Comparison of ENCODE assay signal across 33 cellular contexts in the genomic region with DNA sequence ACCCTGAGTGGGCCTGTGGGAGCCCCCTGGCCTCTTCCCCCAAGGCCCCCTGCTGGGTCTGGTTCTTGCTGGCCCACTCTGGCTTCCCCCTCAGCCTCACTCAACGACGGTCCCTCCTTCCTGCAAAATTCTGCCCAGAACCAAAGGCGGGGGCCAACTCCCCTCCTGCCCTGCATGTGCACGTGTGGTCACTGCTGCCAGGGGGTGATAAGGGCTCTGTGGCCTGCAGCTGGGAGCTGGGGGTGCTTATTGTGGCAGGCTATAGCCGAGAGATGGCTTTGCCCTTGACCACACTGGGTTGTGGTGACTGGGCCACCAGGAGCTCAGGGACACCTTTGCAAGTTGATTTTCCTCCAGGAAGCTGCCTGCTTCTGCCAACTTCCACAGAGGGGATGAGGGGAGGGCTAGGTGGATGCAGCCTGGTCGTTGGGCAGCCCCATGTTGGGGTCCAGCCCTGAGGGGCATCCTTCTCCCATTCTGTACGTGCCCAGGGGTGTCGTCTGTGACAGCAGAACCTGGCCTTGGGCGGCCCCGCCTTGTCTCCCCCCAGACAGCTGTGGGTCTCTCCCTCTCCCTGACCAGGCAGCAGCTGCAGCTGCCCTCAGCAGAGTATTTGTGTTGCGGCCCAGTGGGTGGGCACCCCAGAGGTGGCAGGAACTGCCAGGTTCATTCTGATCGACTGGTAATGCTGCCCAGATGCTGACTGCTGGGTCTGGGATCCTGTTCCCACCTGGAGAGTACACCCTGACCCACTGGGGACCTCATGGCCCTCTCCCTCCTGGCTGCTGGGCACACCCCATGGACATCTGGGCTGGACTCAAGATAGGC. TPM values are rescaled to one million over a fixed set of nuclear protein-coding genes. Genes with fewer than 3 reads are reported as not detected.
A peak's percentile ranks its signal among the peaks of the same experiment; 100 is the strongest.
DNase-seq lines count a peak whose midpoint lies in the region; ATAC-seq, FAIRE-seq and TF ChIP-seq lines count a peak whose summit lies in the region.
"Had no signal": no experiment of that assay in that cellular context is flagged by ENCODE, and none has a peak within 500 bp of the region (broad histone marks: within the 10 kb centered on the region; RNA-seq: fewer than 3 reads in every experiment).

No MANE protein-coding gene starts in this region.

- no peak overlapping the region for H3K4me3 Mint-ChIP-seq in stimulated activated effector memory CD8-positive, alpha-beta T cell treated with anti-CD3 and anti-CD28 coated beads, Interleukin-12 subunit alpha, Interleukin-12 subunit beta, amount 100 ng/mL, for 72 hours
- no peak overlapping the region for H3K4me3 Mint-ChIP-seq in activated naive CD8-positive, alpha-beta T cell treated with anti-CD3 and anti-CD28 coated beads, Interleukin-2, amount 50 U/mL, for 24 hours
- H3K4me3 Mint-ChIP-seq: central memory CD8-positive, alpha-beta T cell; naive B cell; stimulated activated memory B cell treated with anti-CD40 and anti-IgM and Interleukin-4, amounts not matched to agents 10 μg/mL and 1 μg/mL and 100 μg/mL, for 72 hours; T-helper 1 cell treated with Interleukin-12 subunit alpha and Interleukin-12 subunit beta and Interleukin-4 antibody, amounts not matched to agents 30 μg/mL and 1 μg/mL, for 36 hours; WTC11 had no signal

- no peak overlapping the region for H3K9ac ChIP-seq in HepG2 (ENCODE audit: insufficient read depth, low read depth, low read length)
- H3K9ac ChIP-seq: SK-N-SH had no signal

- H3K4me1 Mint-ChIP-seq in stimulated activated effector memory CD8-positive, alpha-beta T cell treated with anti-CD3 and anti-CD28 coated beads, Interleukin-12 subunit alpha, Interleukin-12 subunit beta, amount 100 ng/mL, for 72 hours: peaks cover 60% of the 10 kb centered on the region
- peaks cover 42% of the 10 kb centered on the region for H3K4me1 Mint-ChIP-seq in activated naive CD8-positive, alpha-beta T cell treated with anti-CD3 and anti-CD28 coated beads, Interleukin-2, amount 50 U/mL, for 24 hours

- H3K9me3 ChIP-seq in HepG2 (ENCODE audit: low read length) (no peaks in the 10 kb centered on the region), right lobe of liver (no peaks in the 10 kb centered on the region)
- H3K9me3 ChIP-seq: Caco-2, left lung, prostate gland, sigmoid colon, SK-N-SH had no signal

- H4K20me1 ChIP-seq in HepG2 (ENCODE audit: insufficient read depth, low read length): peaks cover 3% of the 10 kb centered on the region; the same call in 1 of the 2 replicates

- ATAC-seq in HepG2 (no peak), right lobe of liver (no peak), HG03175 (IDR thresholded peaks at IDR 0.05; ENCODE audit: unreplicated experiment) (no peak)
- ATAC-seq in stimulated activated effector memory CD8-positive, alpha-beta T cell treated with anti-CD3 and anti-CD28 coated beads, Interleukin-12 subunit alpha, Interleukin-12 subunit beta, amount 100 ng/mL, for 72 hours: no peak
- ATAC-seq in activated naive CD8-positive, alpha-beta T cell treated with anti-CD3 and anti-CD28 coated beads, Interleukin-2, amount 50 U/mL, for 24 hours: no peak
- ATAC-seq: left lung; stimulated activated memory B cell treated with anti-CD40 and anti-IgM and Interleukin-4, amounts not matched to agents 10 μg/mL and 1 μg/mL and 100 μg/mL, for 72 hours had no signal

- POLR2A ChIA-PET in HepG2 (lab: Yijun Ruan, JAX): interaction anchor here (1.0 to 1.9 kb wide), 2 partner anchors 14 to 18 kb away, joined by 3 to 8 read pairs; no protein-coding TSS in a partner anchor

- H3K27ac ChIP-seq in HepG2 (ENCODE audit: extremely low read length, insufficient read depth, low read length): no peak overlapping the region
- H3K27ac ChIP-seq in right lobe of liver: no peak overlapping the region
- H3K27ac ChIP-seq: left lung, prostate gland, sigmoid colon had no signal

- peaks cover 78% of the 10 kb centered on the region for H3K36me3 Mint-ChIP-seq in stimulated activated effector memory CD8-positive, alpha-beta T cell treated with anti-CD3 and anti-CD28 coated beads, Interleukin-12 subunit alpha, Interleukin-12 subunit beta, amount 100 ng/mL, for 72 hours
- peaks cover 4% of the 10 kb centered on the region for H3K36me3 Mint-ChIP-seq in activated naive CD8-positive, alpha-beta T cell treated with anti-CD3 and anti-CD28 coated beads, Interleukin-2, amount 50 U/mL, for 24 hours (ENCODE audit: low read depth)
- H3K36me3 Mint-ChIP-seq: naive B cell, WTC11 had no signal

- DNase-seq in HepG2 (ENCODE audit: low spot score) (no peak), right lobe of liver (no peak), NB4 (ENCODE audit: low read depth) (peak; percentile 35), UCSD-AML1 (lab: John Stamatoyannopoulos, UW; ENCODE audit: unreplicated experiment) (peak; percentile 66), HT-29 (ENCODE audit: low spot score) (no peak)
- DNase-seq in stimulated activated effector memory CD8-positive, alpha-beta T cell treated with anti-CD3 and anti-CD28 coated beads, Interleukin-12 subunit alpha, Interleukin-12 subunit beta, amount 100 ng/mL, for 72 hours (ENCODE audit: low spot score in 2 of 2): no peak
- DNase-seq in activated naive CD8-positive, alpha-beta T cell treated with anti-CD3 and anti-CD28 coated beads, Interleukin-2, amount 50 U/mL, for 24 hours: no peak
- DNase-seq: ACHN; activated CD4-positive, alpha-beta T cell treated with anti-CD3 and anti-CD28 coated beads, Interleukin-2, amount 50 U/mL, for 4 hours; activated gamma-delta T cell; Caco-2; HCEC 1CT; IMR-90; left lung; mesendoderm; naive B cell; NCI-H1105; NCI-H2029 treated with DMSO at 0.1 percent for 48 hours; NCI-H2227 treated with DMSO at 0.1 percent for 48 hours; sigmoid colon; SK-N-SH; stimulated activated CD4-positive, alpha-beta T cell treated with anti-CD3 and anti-CD28 coated beads, Interleukin-4, amount 100 ng/mL, for 24 hours had no signal

- H3K9me3 Mint-ChIP-seq in stimulated activated effector memory CD8-positive, alpha-beta T cell treated with anti-CD3 and anti-CD28 coated beads, Interleukin-12 subunit alpha, Interleukin-12 subunit beta, amount 100 ng/mL, for 72 hours: no peaks in the 10 kb centered on the region
- no peaks in the 10 kb centered on the region for H3K9me3 Mint-ChIP-seq in activated naive CD8-positive, alpha-beta T cell treated with anti-CD3 and anti-CD28 coated beads, Interleukin-2, amount 50 U/mL, for 24 hours
- H3K9me3 Mint-ChIP-seq: central memory CD8-positive, alpha-beta T cell; naive B cell; stimulated activated memory B cell treated with anti-CD40 and anti-IgM and Interleukin-4, amounts not matched to agents 10 μg/mL and 1 μg/mL and 100 μg/mL, for 72 hours; T-helper 1 cell treated with Interleukin-12 subunit alpha and Interleukin-12 subunit beta and Interleukin-4 antibody, amounts not matched to agents 30 μg/mL and 1 μg/mL, for 36 hours; WTC11 had no signal

- peak overlapping the region; percentile 79 for H3K27ac Mint-ChIP-seq in stimulated activated effector memory CD8-positive, alpha-beta T cell treated with anti-CD3 and anti-CD28 coated beads, Interleukin-12 subunit alpha, Interleukin-12 subunit beta, amount 100 ng/mL, for 72 hours
- no peak overlapping the region for H3K27ac Mint-ChIP-seq in activated naive CD8-positive, alpha-beta T cell treated with anti-CD3 and anti-CD28 coated beads, Interleukin-2, amount 50 U/mL, for 24 hours
- H3K27ac Mint-ChIP-seq: stimulated activated memory B cell treated with anti-CD40 and anti-IgM and Interleukin-4, amounts not matched to agents 10 μg/mL and 1 μg/mL and 100 μg/mL, for 72 hours had no signal

- no TSS peak for BruUV-seq in HepG2 (replicated peaks; lab: Mats Ljungman, UMichigan)

- no peaks in the 10 kb centered on the region for H3K36me3 ChIP-seq in HepG2 (replicated peaks in 1 of 2; ENCODE audit: control insufficient read depth in 1 of 2, insufficient read depth in 2 of 2, low read length in 2 of 2)
- peaks cover 0 to 11% (median 0%) of the 10 kb centered on the region in 4 donors for H3K36me3 ChIP-seq in right lobe of liver
- H3K36me3 ChIP-seq: prostate gland had no signal

- TF ChIP-seq CTCF in HepG2 (CRISPR knock-in tag; IDR thresholded peaks at IDR 0.05): peak; percentile 2; the same call in 1 of the 2 replicates
- no peak for TF ChIP-seq CTCF in right lobe of liver (IDR thresholded peaks at IDR 0.05)
- TF ChIP-seq CTCF in NB4 (IDR thresholded peaks at IDR 0.05; ENCODE audit: low read depth, low read length): no peak

- no peak overlapping the region for H2AFZ ChIP-seq in HepG2 (ENCODE audit: low read length)

- H3K4me3 ChIP-seq in HepG2 (replicated peaks in 1 of 3; ENCODE audit: insufficient read depth in 1 of 3, low read depth in 2 of 3, low read length in 3 of 3) (no peak overlapping the region), right lobe of liver (no peak overlapping the region), NB4 (ENCODE audit: low read depth, low read length) (no peak overlapping the region)
- H3K4me3 ChIP-seq: left lung, prostate gland, sigmoid colon had no signal

- in situ Hi-C loops in HepG2 (cut with HindIII; ENCODE audit: extremely low pct_ligation_motif_present, low pct_unique_long_range_greater_than_20kb): no loop called here

- no peak for FAIRE-seq in HepG2 (lab: Jason Lieb, UNC)
- FAIRE-seq: GM19239, islet of Langerhans had no signal

- H3K4me1 ChIP-seq in HepG2 (ENCODE audit: insufficient read depth, low read length) (peaks cover 47% of the 10 kb centered on the region), right lobe of liver (peaks cover 0 to 36% (median 16%) of the 10 kb centered on the region in 4 donors)

- intact Hi-C loops in HepG2 (cut with micrococcal nuclease; ENCODE audit: unreplicated experiment): loop anchor here (2.0 kb wide), 1 partner anchor 14 kb away; no protein-coding TSS in a partner anchor
- intact Hi-C loops in right lobe of liver (cut with DNase I): no loop called here

- H3K4me2 ChIP-seq in HepG2 (ENCODE audit: low read depth, low read length): no peak overlapping the region
- H3K4me2 ChIP-seq: SK-N-SH had no signal

- peaks cover 3 to 11% of the 10 kb centered on the region in 2 experiments; a peak in 2 of 5 replicates for H3K27me3 ChIP-seq in HepG2 (ENCODE audit: control insufficient read depth in 1 of 2, insufficient read depth in 2 of 2, low read length in 2 of 2)
- no peaks in the 10 kb centered on the region for H3K27me3 ChIP-seq in right lobe of liver
- H3K27me3 ChIP-seq: left lung, sigmoid colon had no signal

- TF ChIP-seq POLR2A in HepG2 (IDR thresholded peaks at IDR 0.05; ENCODE audit: insufficient read depth in 1 of 2, low read depth in 2 of 2, low read length in 2 of 2) (no peak), right lobe of liver (IDR thresholded peaks at IDR 0.05) (no peak), NB4 (IDR thresholded peaks at IDR 0.05; ENCODE audit: extremely low read depth, insufficient read length) (no peak)

- H3K27me3 Mint-ChIP-seq in activated naive CD8-positive, alpha-beta T cell treated with anti-CD3 and anti-CD28 coated beads, Interleukin-2, amount 50 U/mL, for 24 hours: no peaks in the 10 kb centered on the region
- H3K27me3 Mint-ChIP-seq: central memory CD8-positive, alpha-beta T cell; naive B cell; stimulated activated memory B cell treated with anti-CD40 and anti-IgM and Interleukin-4, amounts not matched to agents 10 μg/mL and 1 μg/mL and 100 μg/mL, for 72 hours had no signal

- CTCF ChIA-PET in HepG2 (lab: Yijun Ruan, JAX; ENCODE audit: low intra/inter-chr PET ratio, low total read pairs): interaction anchor here (1.3 to 1.6 kb wide), 3 partner anchors 14 to 531 kb away, joined by 3 to 13 read pairs (median 4); a partner anchor contains a TSS

- WGBS in HepG2 (ENCODE audit: low lambda C conversion rate): 32% methylated on average over 10 of the region's 12 CpGs
- no CpG with 5 or more reads among the region's 12 CpGs for WGBS in right lobe of liver (ENCODE audit: insufficient coverage, low coverage, low lambda C conversion rate, missing lambda C conversion rate)

- H3K79me2 ChIP-seq in HepG2 (ENCODE audit: insufficient read depth, low read length): no peaks in the 10 kb centered on the region

- TF ChIP-seq EP300 in HepG2 (IDR thresholded peaks at IDR 0.05; ENCODE audit: low read depth in 2 of 2, low read length in 2 of 2) (no peak), HepG2 (CRISPR knock-in tag; IDR thresholded peaks at IDR 0.05; ENCODE audit: borderline replicate concordance) (no peak)

- no peak for TF ChIP-seq RAD21 in HepG2 (CRISPR knock-in tag; IDR thresholded peaks at IDR 0.05)

RNA-seq across cellular contexts. Expression of a gene that starts 5.6 kb away (rescaled TPM):
- total RNA-seq in HepG2 (2016; rRNA removed; fragmentation: Illumina TruSeq; extraction: Trizol) (25.9 and 33.7 TPM in 2 replicates), right lobe of liver (10 to 100 TPM; 14.8 to 45.6 (median 28.6) TPM)
- total RNA-seq in HepG2 (2016; cell fraction: cytosol; rRNA removed; fragmentation: Illumina TruSeq; extraction: Trizol; ENCODE audit: low read depth): 58.0 and 75.2 TPM in 2 replicates
- total RNA-seq in HepG2 (2016; cell fraction: insoluble cytoplasmic fraction; rRNA removed; fragmentation: Illumina TruSeq; extraction: Trizol): 25.2 and 31.6 TPM in 2 replicates
- total RNA-seq in HepG2 (2016; cell fraction: membrane; rRNA removed; fragmentation: Illumina TruSeq; extraction: Trizol): 54.3 and 70.5 TPM in 2 replicates
- 19.6 and 25.2 TPM in 2 replicates for total RNA-seq in HepG2 (2016; cell fraction: nucleus; rRNA removed; fragmentation: Illumina TruSeq; extraction: Trizol)
- 28.1 and 36.8 TPM in 2 replicates for polyA plus RNA-seq in HepG2 (2011; rRNA removed)
- 22.9 and 25.9 TPM in 2 replicates for polyA plus RNA-seq in HepG2 (2011; cell fraction: cytosol; rRNA removed)
- polyA plus RNA-seq in HepG2 (2011; cell fraction: nucleus; rRNA removed): 101 and 106 TPM in 2 replicates
- 70.9 and 75.4 TPM in 2 replicates for polyA plus RNA-seq in HepG2 (2012)
- polyA plus RNA-seq in HepG2 (2016; cell fraction: cytosol; fragmentation: Illumina TruSeq; extraction: Trizol; ENCODE audit: low read depth): 308 and 317 TPM in 2 replicates
- polyA plus RNA-seq in HepG2 (2016; cell fraction: insoluble cytoplasmic fraction; fragmentation: Illumina TruSeq; extraction: Trizol; ENCODE audit: low read depth): 54.5 and 74.5 TPM in 2 replicates
- 232 and 236 TPM in 2 replicates for polyA plus RNA-seq in HepG2 (2016; cell fraction: membrane; fragmentation: Illumina TruSeq; extraction: Trizol; ENCODE audit: low read depth)
- 80.5 and 83.8 TPM in 2 replicates for polyA plus RNA-seq in HepG2 (2016; cell fraction: nucleus; fragmentation: Illumina TruSeq; extraction: Trizol; ENCODE audit: insufficient read depth, low read depth)
- polyA minus RNA-seq in HepG2 (2011; rRNA and poly(A)+ RNA removed; ENCODE audit: low replicate concordance): 42.1 and 65.5 TPM in 2 replicates
- polyA minus RNA-seq in HepG2 (2011; cell fraction: cytosol; rRNA and poly(A)+ RNA removed): 21.6 and 27.5 TPM in 2 replicates
- 32.7 and 36.6 TPM in 2 replicates for polyA minus RNA-seq in HepG2 (2011; cell fraction: nucleus; rRNA and poly(A)+ RNA removed)
- 1.2 TPM in 1 of 2 replicates, not detected in the other for total RNA-seq in HT-29 (2014; rRNA removed; shearing (Covaris generic))

RNA-seq across cellular contexts. Expression of a gene that starts 10.7 kb away (rescaled TPM):
- 10.2 and 10.7 TPM in 2 replicates for total RNA-seq in HepG2 (2016; rRNA removed; fragmentation: Illumina TruSeq; extraction: Trizol)
- total RNA-seq in HepG2 (2016; cell fraction: cytosol; rRNA removed; fragmentation: Illumina TruSeq; extraction: Trizol; ENCODE audit: low read depth): 8.3 and 13.6 TPM in 2 replicates
- 9.9 and 10.3 TPM in 2 replicates for total RNA-seq in HepG2 (2016; cell fraction: insoluble cytoplasmic fraction; rRNA removed; fragmentation: Illumina TruSeq; extraction: Trizol)
- total RNA-seq in HepG2 (2016; cell fraction: membrane; rRNA removed; fragmentation: Illumina TruSeq; extraction: Trizol): 24.1 and 24.7 TPM in 2 replicates
- 7.0 and 7.6 TPM in 2 replicates for total RNA-seq in HepG2 (2016; cell fraction: nucleus; rRNA removed; fragmentation: Illumina TruSeq; extraction: Trizol)
- 11.9 and 14.7 TPM in 2 replicates for polyA plus RNA-seq in HepG2 (2011; rRNA removed)
- polyA plus RNA-seq in HepG2 (2011; cell fraction: cytosol; rRNA removed): 11.7 and 19.3 TPM in 2 replicates
- 12.6 and 13.6 TPM in 2 replicates for polyA plus RNA-seq in HepG2 (2011; cell fraction: nucleus; rRNA removed)
- 4.4 and 6.8 TPM in 2 replicates for polyA plus RNA-seq in HepG2 (2012)
- 18.0 and 22.1 TPM in 2 replicates for polyA plus RNA-seq in HepG2 (2016; cell fraction: cytosol; fragmentation: Illumina TruSeq; extraction: Trizol; ENCODE audit: low read depth)
- 14.2 and 16.6 TPM in 2 replicates for polyA plus RNA-seq in HepG2 (2016; cell fraction: insoluble cytoplasmic fraction; fragmentation: Illumina TruSeq; extraction: Trizol; ENCODE audit: low read depth)
- 25.0 and 29.7 TPM in 2 replicates for polyA plus RNA-seq in HepG2 (2016; cell fraction: membrane; fragmentation: Illumina TruSeq; extraction: Trizol; ENCODE audit: low read depth)
- 9.7 and 10.6 TPM in 2 replicates for polyA plus RNA-seq in HepG2 (2016; cell fraction: nucleus; fragmentation: Illumina TruSeq; extraction: Trizol; ENCODE audit: insufficient read depth, low read depth)
- polyA minus RNA-seq in HepG2 (2011; rRNA and poly(A)+ RNA removed; ENCODE audit: low replicate concordance): 15.8 and 18.5 TPM in 2 replicates
- 8.1 and 9.1 TPM in 2 replicates for polyA minus RNA-seq in HepG2 (2011; cell fraction: cytosol; rRNA and poly(A)+ RNA removed)
- 4.5 and 5.5 TPM in 2 replicates for polyA minus RNA-seq in HepG2 (2011; cell fraction: nucleus; rRNA and poly(A)+ RNA removed)
- 10 to 100 TPM in 2 of 6 experiments, 1 to 10 TPM in 4; 2.6 to 10.9 (median 5.7) TPM for total RNA-seq in right lobe of liver
- 89.2 and 99.8 TPM in 2 replicates for total RNA-seq in HT-29 (2014; rRNA removed; shearing (Covaris generic))

RNA-seq across cellular contexts. Expression of a gene that starts 11.3 kb away (rescaled TPM):
- 0.27 and 0.35 TPM in 2 replicates for total RNA-seq in HepG2 (2016; rRNA removed; fragmentation: Illumina TruSeq; extraction: Trizol)
- total RNA-seq in HepG2 (2016; cell fraction: cytosol; rRNA removed; fragmentation: Illumina TruSeq; extraction: Trizol; ENCODE audit: low read depth): not detected in 2 replicates
- 0.16 and 0.56 TPM in 2 replicates for total RNA-seq in HepG2 (2016; cell fraction: insoluble cytoplasmic fraction; rRNA removed; fragmentation: Illumina TruSeq; extraction: Trizol)
- 0.12 and 0.14 TPM in 2 replicates for total RNA-seq in HepG2 (2016; cell fraction: membrane; rRNA removed; fragmentation: Illumina TruSeq; extraction: Trizol)
- 0.25 and 0.28 TPM in 2 replicates for total RNA-seq in HepG2 (2016; cell fraction: nucleus; rRNA removed; fragmentation: Illumina TruSeq; extraction: Trizol)
- polyA plus RNA-seq in HepG2 (2011; rRNA removed): 0.71 and 0.77 TPM in 2 replicates
- polyA plus RNA-seq in HepG2 (2011; cell fraction: cytosol; rRNA removed): 0.37 and 0.86 TPM in 2 replicates
- 0.99 and 1.1 TPM in 2 replicates for polyA plus RNA-seq in HepG2 (2011; cell fraction: nucleus; rRNA removed)
- polyA plus RNA-seq in HepG2 (2012): 0.28 and 0.56 TPM in 2 replicates
- polyA plus RNA-seq in HepG2 (2016; cell fraction: cytosol; fragmentation: Illumina TruSeq; extraction: Trizol; ENCODE audit: low read depth): not detected in 2 replicates
- polyA plus RNA-seq in HepG2 (2016; cell fraction: insoluble cytoplasmic fraction; fragmentation: Illumina TruSeq; extraction: Trizol; ENCODE audit: low read depth): 0.32 and 0.40 TPM in 2 replicates
- polyA plus RNA-seq in HepG2 (2016; cell fraction: membrane; fragmentation: Illumina TruSeq; extraction: Trizol; ENCODE audit: low read depth): 0.08 TPM in 1 of 2 replicates, not detected in the other
- 0.33 and 0.61 TPM in 2 replicates for polyA plus RNA-seq in HepG2 (2016; cell fraction: nucleus; fragmentation: Illumina TruSeq; extraction: Trizol; ENCODE audit: insufficient read depth, low read depth)
- polyA minus RNA-seq in HepG2 (2011; rRNA and poly(A)+ RNA removed; ENCODE audit: low replicate concordance): 0.14 and 3.0 TPM in 2 replicates
- 0.59 and 0.62 TPM in 2 replicates for polyA minus RNA-seq in HepG2 (2011; cell fraction: cytosol; rRNA and poly(A)+ RNA removed)
- polyA minus RNA-seq in HepG2 (2011; cell fraction: nucleus; rRNA and poly(A)+ RNA removed): 0.13 and 0.25 TPM in 2 replicates
- under 1 TPM in 5 of 6 experiments, not detected in 1; 0.13 to 0.32 (median 0.25) TPM for total RNA-seq in right lobe of liver
- total RNA-seq in HT-29 (2014; rRNA removed; shearing (Covaris generic)): 1.2 and 1.5 TPM in 2 replicates

RNA-seq across cellular contexts. Expression of a gene that starts 15.6 kb away (rescaled TPM):
- total RNA-seq in HepG2 (2016; rRNA removed; fragmentation: Illumina TruSeq; extraction: Trizol) (not detected in 2 replicates), right lobe of liver (not detected)
- 0.51 TPM in 1 of 2 replicates, not detected in the other for total RNA-seq in HepG2 (2016; cell fraction: cytosol; rRNA removed; fragmentation: Illumina TruSeq; extraction: Trizol; ENCODE audit: low read depth)
- 0.15 TPM in 1 of 2 replicates, not detected in the other for total RNA-seq in HepG2 (2016; cell fraction: insoluble cytoplasmic fraction; rRNA removed; fragmentation: Illumina TruSeq; extraction: Trizol)
- total RNA-seq in HepG2 (2016; cell fraction: membrane; rRNA removed; fragmentation: Illumina TruSeq; extraction: Trizol): 0.22 TPM in 1 of 2 replicates, not detected in the other
- total RNA-seq in HepG2 (2016; cell fraction: nucleus; rRNA removed; fragmentation: Illumina TruSeq; extraction: Trizol): not detected in 2 replicates
- polyA plus RNA-seq in HepG2 (2011; rRNA removed): not detected in 2 replicates
- not detected in 2 replicates for polyA plus RNA-seq in HepG2 (2011; cell fraction: cytosol; rRNA removed)
- not detected in 2 replicates for polyA plus RNA-seq in HepG2 (2011; cell fraction: nucleus; rRNA removed)
- not detected in 2 replicates for polyA plus RNA-seq in HepG2 (2012)
- polyA plus RNA-seq in HepG2 (2016; cell fraction: cytosol; fragmentation: Illumina TruSeq; extraction: Trizol; ENCODE audit: low read depth): 0.41 and 0.44 TPM in 2 replicates
- polyA plus RNA-seq in HepG2 (2016; cell fraction: insoluble cytoplasmic fraction; fragmentation: Illumina TruSeq; extraction: Trizol; ENCODE audit: low read depth): not detected in 2 replicates
- polyA plus RNA-seq in HepG2 (2016; cell fraction: membrane; fragmentation: Illumina TruSeq; extraction: Trizol; ENCODE audit: low read depth): not detected in 2 replicates
- not detected in 2 replicates for polyA plus RNA-seq in HepG2 (2016; cell fraction: nucleus; fragmentation: Illumina TruSeq; extraction: Trizol; ENCODE audit: insufficient read depth, low read depth)
- polyA minus RNA-seq in HepG2 (2011; rRNA and poly(A)+ RNA removed; ENCODE audit: low replicate concordance): not detected in 2 replicates
- polyA minus RNA-seq in HepG2 (2011; cell fraction: cytosol; rRNA and poly(A)+ RNA removed): not detected in 2 replicates
- not detected in 2 replicates for polyA minus RNA-seq in HepG2 (2011; cell fraction: nucleus; rRNA and poly(A)+ RNA removed)
- total RNA-seq in HT-29 (2014; rRNA removed; shearing (Covaris generic)): not detected in 2 replicates
- total RNA-seq: Caco-2, IMR-90, M059J, urinary bladder had no signal
- polyA plus RNA-seq: BJ had no signal

RNA-seq across cellular contexts. Expression of a gene that starts 19.2 kb away (rescaled TPM):
- total RNA-seq in HepG2 (2016; rRNA removed; fragmentation: Illumina TruSeq; extraction: Trizol) (1.3 and 1.9 TPM in 2 replicates), right lobe of liver (1 to 10 TPM; 4.1 to 7.8 (median 5.6) TPM)
- total RNA-seq in HepG2 (2016; cell fraction: cytosol; rRNA removed; fragmentation: Illumina TruSeq; extraction: Trizol; ENCODE audit: low read depth): 1.1 and 1.6 TPM in 2 replicates
- 0.94 and 1.8 TPM in 2 replicates for total RNA-seq in HepG2 (2016; cell fraction: insoluble cytoplasmic fraction; rRNA removed; fragmentation: Illumina TruSeq; extraction: Trizol)
- 2.7 and 3.0 TPM in 2 replicates for total RNA-seq in HepG2 (2016; cell fraction: membrane; rRNA removed; fragmentation: Illumina TruSeq; extraction: Trizol)
- total RNA-seq in HepG2 (2016; cell fraction: nucleus; rRNA removed; fragmentation: Illumina TruSeq; extraction: Trizol): 1.4 and 2.1 TPM in 2 replicates
- 1.6 and 2.0 TPM in 2 replicates for polyA plus RNA-seq in HepG2 (2011; rRNA removed)
- 1.1 and 2.3 TPM in 2 replicates for polyA plus RNA-seq in HepG2 (2011; cell fraction: cytosol; rRNA removed)
- polyA plus RNA-seq in HepG2 (2011; cell fraction: nucleus; rRNA removed): 8.4 and 10.3 TPM in 2 replicates
- polyA plus RNA-seq in HepG2 (2012): 2.4 and 3.1 TPM in 2 replicates
- 1.8 and 1.9 TPM in 2 replicates for polyA plus RNA-seq in HepG2 (2016; cell fraction: cytosol; fragmentation: Illumina TruSeq; extraction: Trizol; ENCODE audit: low read depth)
- polyA plus RNA-seq in HepG2 (2016; cell fraction: insoluble cytoplasmic fraction; fragmentation: Illumina TruSeq; extraction: Trizol; ENCODE audit: low read depth): 7.2 and 8.4 TPM in 2 replicates
- polyA plus RNA-seq in HepG2 (2016; cell fraction: membrane; fragmentation: Illumina TruSeq; extraction: Trizol; ENCODE audit: low read depth): 3.3 and 4.0 TPM in 2 replicates
- 9.0 and 10.0 TPM in 2 replicates for polyA plus RNA-seq in HepG2 (2016; cell fraction: nucleus; fragmentation: Illumina TruSeq; extraction: Trizol; ENCODE audit: insufficient read depth, low read depth)
- 0.28 and 1.8 TPM in 2 replicates for polyA minus RNA-seq in HepG2 (2011; rRNA and poly(A)+ RNA removed; ENCODE audit: low replicate concordance)
- polyA minus RNA-seq in HepG2 (2011; cell fraction: cytosol; rRNA and poly(A)+ RNA removed): 1.9 and 4.0 TPM in 2 replicates
- 0.77 and 0.87 TPM in 2 replicates for polyA minus RNA-seq in HepG2 (2011; cell fraction: nucleus; rRNA and poly(A)+ RNA removed)
- total RNA-seq in HT-29 (2014; rRNA removed; shearing (Covaris generic)): not detected in 2 replicates
- total RNA-seq: IMR-90, M059J had no signal
- polyA plus RNA-seq: BJ, IMR-90, SK-N-SH had no signal

Comparison
In these comparisons a context has a peak if more than half of its experiments do, and no peak if none do; other contexts are left out.
1. DNase-seq: peak in NB4 (single experiment) and UCSD-AML1 (single experiment); none in HepG2 (single experiment), right lobe of liver (0 of 3), stimulated activated effector memory CD8-positive, alpha-beta T cell treated with anti-CD3 and anti-CD28 coated beads, Interleukin-12 subunit alpha, Interleukin-12 subunit beta, amount 100 ng/mL, for 72 hours (0 of 2), activated naive CD8-positive, alpha-beta T cell treated with anti-CD3 and anti-CD28 coated beads, Interleukin-2, amount 50 U/mL, for 24 hours (single experiment) and HT-29 (single experiment).